ENCODE assay signal across 2 cellular contexts in the genomic region with DNA sequence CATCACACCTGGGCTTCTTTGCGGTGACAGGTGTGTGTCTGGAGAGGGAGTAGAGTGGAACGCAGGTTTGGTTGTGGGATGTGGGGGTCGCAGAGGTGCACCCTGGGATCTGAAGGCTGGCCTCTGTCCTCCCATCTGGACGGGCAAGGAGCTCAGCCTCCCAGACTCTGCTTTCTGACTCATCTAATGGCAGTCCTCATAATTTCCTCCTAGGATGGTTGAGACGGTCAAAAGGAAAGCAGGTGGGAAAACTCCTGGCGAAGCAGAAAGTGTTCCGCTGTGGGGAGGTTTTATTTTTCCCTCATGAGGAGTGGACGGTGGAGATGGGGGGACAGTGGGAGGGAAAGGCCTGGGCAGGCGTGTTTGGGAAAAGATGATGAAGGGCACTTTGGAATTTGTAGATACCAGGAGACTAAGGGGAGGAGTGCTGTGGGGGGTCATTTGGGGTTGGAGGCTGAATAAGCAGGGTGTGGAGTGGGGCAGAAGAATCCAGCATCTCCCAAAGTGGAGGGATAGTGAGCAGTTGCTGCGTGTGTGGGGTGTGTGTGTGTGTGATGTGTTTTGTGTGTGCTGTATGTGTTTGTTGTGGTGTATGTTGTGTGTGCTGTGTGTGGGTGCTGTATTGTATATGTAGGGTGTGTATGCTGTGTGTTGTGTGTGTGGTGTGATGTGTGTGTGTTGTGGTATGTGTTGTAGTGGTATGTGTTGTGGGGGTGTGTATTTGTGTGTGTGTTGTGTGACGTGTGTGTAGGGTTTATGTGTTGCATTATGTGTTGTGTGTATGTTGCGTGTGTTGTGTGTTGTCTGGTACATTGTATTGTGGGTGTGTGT.
A peak's percentile ranks its signal among the peaks of the same experiment; 100 is the strongest.
TF ChIP-seq lines count a peak whose summit lies in the region.

No MANE protein-coding gene starts in this region.

TF ChIP-seq in IMR-90, 13 proteins besides CTCF, POLR2A, EP300 and RAD21:
- TF ChIP-seq SMC3 (IDR thresholded peaks at IDR 0.05; ENCODE audit: low read depth, low read length) (no peak), NFE2L2 (IDR thresholded peaks at IDR 0.05; ENCODE audit: low read depth, low read length) (no peak), BHLHE40 (IDR thresholded peaks at IDR 0.05; ENCODE audit: low read depth, low read length) (no peak), MAZ (IDR thresholded peaks at IDR 0.05; ENCODE audit: borderline replicate concordance, low read depth, low read length) (no peak), RCOR1 (IDR thresholded peaks at IDR 0.05; ENCODE audit: insufficient replicate concordance, low read length) (no peak), CEBPB (IDR thresholded peaks at IDR 0.05; ENCODE audit: low read depth, low read length) (no peak), RFX5 (IDR thresholded peaks at IDR 0.05; ENCODE audit: low read depth, low read length) (no peak), FOS (IDR thresholded peaks at IDR 0.05; ENCODE audit: low read depth, low read length) (no peak), MXI1 (IDR thresholded peaks at IDR 0.05; ENCODE audit: borderline replicate concordance, low read depth, low read length) (no peak), ELK1 (IDR thresholded peaks at IDR 0.05; ENCODE audit: borderline replicate concordance, low read depth, low read length) (no peak), CHD1 (IDR thresholded peaks at IDR 0.05; ENCODE audit: low read depth, low read length) (no peak)

TF ChIP-seq in H1, 55 proteins besides CTCF, POLR2A, EP300 and RAD21:
- TF ChIP-seq, protein P1, sequence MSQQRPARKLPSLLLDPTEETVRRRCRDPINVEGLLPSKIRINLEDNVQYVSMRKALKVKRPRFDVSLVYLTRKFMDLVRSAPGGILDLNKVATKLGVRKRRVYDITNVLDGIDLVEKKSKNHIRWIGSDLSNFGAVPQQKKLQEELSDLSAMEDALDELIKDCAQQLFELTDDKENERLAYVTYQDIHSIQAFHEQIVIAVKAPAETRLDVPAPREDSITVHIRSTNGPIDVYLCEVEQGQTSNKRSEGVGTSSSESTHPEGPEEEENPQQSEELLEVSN (IDR thresholded peaks at IDR 0.05), result 0 out of 2 replicates have a peak, but pooled peaks have one; percentile 16
- TF ChIP-seq TEAD4 (IDR thresholded peaks at IDR 0.05; ENCODE audit: low read depth, low read length) (no peak), TBP (IDR thresholded peaks at IDR 0.05; ENCODE audit: low read depth, low read length) (no peak)
